Comparison of ENCODE assay signal across 31 cellular contexts in genomic region chr9:107721705-107722245, GRCh38.
"Had no signal": no experiment of that assay in that cellular context is flagged by ENCODE, and none has a peak within 500 bp of the region (broad histone marks: within the 10 kb centered on the region; RNA-seq: fewer than 3 reads in every experiment).

No MANE protein-coding gene starts in this region.

- DNase-seq: activated B cell treated with CpG ODN at 0.5 μM for 24 hours; activated CD4-positive, alpha-beta memory T cell treated with anti-CD3 and anti-CD28 coated beads, Interleukin-2, amount 10 ng/mL, durations not matched to agents 7 days and 5 days; activated CD4-positive, alpha-beta T cell treated with anti-CD3 and anti-CD28 coated beads for 4 hours; activated CD4-positive, alpha-beta T cell treated with anti-CD3 and anti-CD28 coated beads, Interleukin-2, amount 50 U/mL, for 1 hour; activated CD4-positive, CD25-positive, alpha-beta regulatory T cell treated with anti-CD3 and anti-CD28 coated beads, Interleukin-2, amount 50 U/mL, for 72 hours; activated CD8-positive, alpha-beta memory T cell treated with anti-CD3 and anti-CD28 coated beads for 24 hours; activated CD8-positive, alpha-beta memory T cell treated with anti-CD3 and anti-CD28 coated beads, Interleukin-2, amount 10 ng/mL, durations not matched to agents 7 days and 5 days; activated CD8-positive, alpha-beta memory T cell treated with anti-CD3 and anti-CD28 coated beads, Interleukin-2, amount 50 U/mL, for 48 hours; activated effector memory CD4-positive, alpha-beta T cell treated with Interleukin-2 at 50 U/mL for 16 hours; activated naive CD4-positive, alpha-beta T cell treated with anti-CD3 and anti-CD28 coated beads, Interleukin-2, amount 50 U/mL, for 16 hours; activated naive CD8-positive, alpha-beta T cell treated with anti-CD3 and anti-CD28 coated beads for 36 hours; activated T-cell treated with anti-CD3 and anti-CD28 coated beads, Interleukin-2, amount 50 U/mL, for 48 hours; amniotic stem cell; NCI-H1092 treated with DMSO at 0.1 percent for 48 hours; NCI-H1417; NCI-H146; NCI-H187; NCI-H2029 treated with DMSO at 0.1 percent for 48 hours; NCI-H2107; NCI-H2171 treated with DMSO at 0.1 percent for 48 hours; NCI-H2227 treated with DMSO at 0.1 percent for 48 hours; NCI-H446 treated with DMSO at 0.1 percent for 48 hours; NCI-H524 treated with DMSO at 0.1 percent for 48 hours; PC-9; Right ventricle myocardium superior; SW 1271; T1000 had no signal

- ATAC-seq: activated CD8-positive, alpha-beta memory T cell treated with anti-CD3 and anti-CD28 coated beads, Interleukin-2, amount 10 ng/mL, durations not matched to agents 7 days and 5 days had no signal

- H3K27me3 Mint-ChIP-seq: activated CD4-positive, alpha-beta memory T cell treated with anti-CD3 and anti-CD28 coated beads, Interleukin-2, amount 10 ng/mL, durations not matched to agents 7 days and 5 days; activated CD8-positive, alpha-beta memory T cell treated with anti-CD3 and anti-CD28 coated beads, Interleukin-2, amount 10 ng/mL, durations not matched to agents 7 days and 5 days; activated naive CD8-positive, alpha-beta T cell treated with anti-CD3 and anti-CD28 coated beads for 36 hours had no signal

- H3K4me3 Mint-ChIP-seq: activated B cell treated with CpG ODN at 0.5 μM for 24 hours; activated CD4-positive, alpha-beta memory T cell treated with anti-CD3 and anti-CD28 coated beads, Interleukin-2, amount 10 ng/mL, durations not matched to agents 7 days and 5 days; activated CD8-positive, alpha-beta memory T cell treated with anti-CD3 and anti-CD28 coated beads, Interleukin-2, amount 10 ng/mL, durations not matched to agents 7 days and 5 days; activated naive CD8-positive, alpha-beta T cell treated with anti-CD3 and anti-CD28 coated beads for 36 hours had no signal

- H2AFZ ChIP-seq: PC-9 had no signal

- H3K36me3 ChIP-seq: ascending aorta had no signal

- H3K9me3 ChIP-seq: ascending aorta had no signal

- H3K4me3 ChIP-seq: ascending aorta, PC-9 had no signal

- H3K4me1 ChIP-seq: ascending aorta had no signal

- H3K36me3 Mint-ChIP-seq: activated CD8-positive, alpha-beta memory T cell treated with anti-CD3 and anti-CD28 coated beads, Interleukin-2, amount 10 ng/mL, durations not matched to agents 7 days and 5 days; activated naive CD8-positive, alpha-beta T cell treated with anti-CD3 and anti-CD28 coated beads for 36 hours had no signal

- H3K4me1 Mint-ChIP-seq: activated B cell treated with CpG ODN at 0.5 μM for 24 hours; activated CD4-positive, alpha-beta memory T cell treated with anti-CD3 and anti-CD28 coated beads, Interleukin-2, amount 10 ng/mL, durations not matched to agents 7 days and 5 days; activated CD8-positive, alpha-beta memory T cell treated with anti-CD3 and anti-CD28 coated beads, Interleukin-2, amount 10 ng/mL, durations not matched to agents 7 days and 5 days; activated naive CD8-positive, alpha-beta T cell treated with anti-CD3 and anti-CD28 coated beads for 36 hours had no signal

- H3K4me2 ChIP-seq: KMS-11, PC-9 had no signal

- H3K27me3 ChIP-seq: ascending aorta had no signal

- FAIRE-seq: RCC 7860 had no signal

- H3K27ac Mint-ChIP-seq: activated B cell treated with CpG ODN at 0.5 μM for 24 hours; activated CD4-positive, alpha-beta memory T cell treated with anti-CD3 and anti-CD28 coated beads, Interleukin-2, amount 10 ng/mL, durations not matched to agents 7 days and 5 days; activated CD8-positive, alpha-beta memory T cell treated with anti-CD3 and anti-CD28 coated beads, Interleukin-2, amount 10 ng/mL, durations not matched to agents 7 days and 5 days; activated naive CD8-positive, alpha-beta T cell treated with anti-CD3 and anti-CD28 coated beads for 36 hours had no signal

- H3K27ac ChIP-seq: ascending aorta, KMS-11, PC-9, VCaP had no signal

- H3K9ac ChIP-seq: KMS-11 had no signal
